Comparison of ENCODE assay signal across 19 cellular contexts in genomic region chr2:239598732-239599090, GRCh38.
DNase-seq lines count a peak whose midpoint lies in the region; ATAC-seq and TF ChIP-seq lines count a peak whose summit lies in the region.
"Had no signal": no experiment of that assay in that cellular context is flagged by ENCODE, and none has a peak within 500 bp of the region (broad histone marks: within the 10 kb centered on the region; RNA-seq: fewer than 3 reads in every experiment).

No MANE protein-coding gene starts in this region.

- peaks cover 17% of the 10 kb centered on the region for H3K4me1 Mint-ChIP-seq in activated T-cell treated with anti-CD3 and anti-CD28 coated beads, Interleukin-2, amount 50 U/mL, for 72 hours (ENCODE audit: low read depth)
- H3K4me1 Mint-ChIP-seq in glutamatergic neuron (ENCODE audit: low read depth, unreplicated experiment), result no peaks in the 10 kb centered on the region
- H3K4me1 Mint-ChIP-seq: B cell had no signal

- H3K27ac ChIP-seq in trophoblast cell (ENCODE audit: low read depth, low read length), result no peak overlapping the region
- H3K27ac ChIP-seq: GM23248 had no signal

- TF ChIP-seq CTCF in glutamatergic neuron (IDR thresholded peaks at IDR 0.05; ENCODE audit: partially characterized antibody, unreplicated experiment), result no peak

- no peak overlapping the region for H2AFZ ChIP-seq in trophoblast cell (ENCODE audit: insufficient read depth, low read length, poor library complexity)
- H2AFZ ChIP-seq: GM23248 had no signal

- H3K23ac ChIP-seq in trophoblast cell (ENCODE audit: low read length), result no peak overlapping the region

- WGBS in trophoblast cell (ENCODE audit: extremely low coverage, insufficient coverage, insufficient read length), result no CpG with 5 or more reads among the region's 5 CpGs

- H3K9me3 Mint-ChIP-seq in activated T-cell treated with anti-CD3 and anti-CD28 coated beads, Interleukin-2, amount 50 U/mL, for 72 hours, result no peaks in the 10 kb centered on the region
- peaks cover 5% of the 10 kb centered on the region for H3K9me3 Mint-ChIP-seq in glutamatergic neuron (ENCODE audit: unreplicated experiment)

- H3K27me3 Mint-ChIP-seq in activated T-cell treated with anti-CD3 and anti-CD28 coated beads, Interleukin-2, amount 50 U/mL, for 72 hours (ENCODE audit: low read depth), result no peaks in the 10 kb centered on the region
- H3K27me3 Mint-ChIP-seq in glutamatergic neuron (ENCODE audit: unreplicated experiment), result no peaks in the 10 kb centered on the region
- H3K27me3 Mint-ChIP-seq: B cell had no signal

- TF ChIP-seq POLR2A in GM18505 (IDR thresholded peaks at IDR 0.05; ENCODE audit: borderline replicate concordance, extremely low read depth, insufficient read depth, insufficient read length), result no peak

- no peak overlapping the region for H2AK5ac ChIP-seq in trophoblast cell (ENCODE audit: low read length)

- H3K27me3 ChIP-seq in trophoblast cell (ENCODE audit: insufficient read depth, low read length), result no peaks in the 10 kb centered on the region

- H3K4me3 Mint-ChIP-seq in activated T-cell treated with anti-CD3 and anti-CD28 coated beads, Interleukin-2, amount 50 U/mL, for 72 hours, result no peak overlapping the region
- H3K4me3 Mint-ChIP-seq in glutamatergic neuron (ENCODE audit: unreplicated experiment), result no peak overlapping the region
- H3K4me3 Mint-ChIP-seq: B cell had no signal

- no peak overlapping the region for H4K8ac ChIP-seq in trophoblast cell (ENCODE audit: low read depth, low read length)

- H3K36me3 ChIP-seq in trophoblast cell (ENCODE audit: control insufficient read depth in 1 of 2, insufficient read depth in 2 of 2, low read length in 2 of 2), result no peaks in the 10 kb centered on the region

- no peak overlapping the region for H3K4me3 ChIP-seq in trophoblast cell (ENCODE audit: low read depth, low read length)
- H3K4me3 ChIP-seq: GM23248 had no signal

- H3K9me3 ChIP-seq in trophoblast cell (ENCODE audit: insufficient read depth, low read depth, low read length), result peaks cover 6% of the 10 kb centered on the region

- peaks cover 0 to 3% of the 10 kb centered on the region in 2 experiments for H3K4me1 ChIP-seq in trophoblast cell (ENCODE audit: control insufficient read depth in 1 of 2, insufficient read depth in 2 of 2, low read length in 2 of 2)

- no peaks in the 10 kb centered on the region for H3K79me1 ChIP-seq in trophoblast cell (ENCODE audit: low read length)

- H3K4me2 ChIP-seq in trophoblast cell (ENCODE audit: low read length), result no peak overlapping the region

- H3K79me2 ChIP-seq in trophoblast cell (ENCODE audit: control insufficient read depth, insufficient read depth, low read length, poor library complexity), result no peaks in the 10 kb centered on the region

- H3K18ac ChIP-seq in trophoblast cell (ENCODE audit: low read length), result no peak overlapping the region

- no peak overlapping the region for H2BK12ac ChIP-seq in trophoblast cell (ENCODE audit: low read length)

- H3K27ac Mint-ChIP-seq in activated T-cell treated with anti-CD3 and anti-CD28 coated beads, Interleukin-2, amount 50 U/mL, for 72 hours, result no peak overlapping the region
- H3K27ac Mint-ChIP-seq in glutamatergic neuron (ENCODE audit: unreplicated experiment), result no peak overlapping the region
- H3K27ac Mint-ChIP-seq: B cell had no signal

- no peak overlapping the region for H4K91ac ChIP-seq in trophoblast cell (ENCODE audit: low read depth, low read length)

- H2BK5ac ChIP-seq in trophoblast cell (ENCODE audit: low read depth, low read length, poor library complexity), result no peak overlapping the region

- no peak overlapping the region for H2BK120ac ChIP-seq in trophoblast cell (ENCODE audit: insufficient read depth, low read length, poor library complexity)

- H3K14ac ChIP-seq in trophoblast cell (ENCODE audit: low read length), result no peak overlapping the region

- no peak for ATAC-seq in activated T-cell treated with anti-CD3 and anti-CD28 coated beads, Interleukin-2, amount 50 U/mL, for 72 hours (replicated peaks in 1 of 2)
- ATAC-seq in GM18505 (IDR thresholded peaks at IDR 0.05; ENCODE audit: unreplicated experiment), result no peak
- ATAC-seq: HCT116 had no signal

- DNase-seq in activated T-cell treated with anti-CD3 and anti-CD28 coated beads, Interleukin-2, amount 50 U/mL, for 1 hour, result peak; percentile 13
- DNase-seq in activated T-cell treated with anti-CD3 and anti-CD28 coated beads, Interleukin-2, amount 50 U/mL, for 72 hours, result no peak
- DNase-seq in glutamatergic neuron (peak; percentile 7), trophoblast cell (peak; percentile 48 to 70), NCI-H146 (lab: John Stamatoyannopoulos, UW) (no peak)
- DNase-seq in stimulated activated CD4-positive, alpha-beta T cell treated with anti-CD3 and anti-CD28 coated beads, Interleukin-4, amount 100 ng/mL, for 1 hour, result no peak
- DNase-seq: DMS79 treated with DMSO at 0.1 percent for 48 hours; GM23248; MM.1S; NCI-H1092; NCI-H1694; NCI-H2081 treated with DMSO at 0.1 percent for 48 hours; NCI-H446 treated with DMSO at 0.1 percent for 48 hours; NCI-H69; NK-92 treated with Interleukin-12 subunit alpha and Interleukin-12 subunit beta, amount 100 ng/mL, for 24 hours; Right ventricle myocardium superior had no signal

- no peak overlapping the region for H3K4ac ChIP-seq in trophoblast cell (ENCODE audit: low read depth, low read length)

- H3K36me3 Mint-ChIP-seq in activated T-cell treated with anti-CD3 and anti-CD28 coated beads, Interleukin-2, amount 50 U/mL, for 72 hours (ENCODE audit: insufficient read depth in 2 of 2), result no peaks in the 10 kb centered on the region
- H3K36me3 Mint-ChIP-seq in glutamatergic neuron (ENCODE audit: unreplicated experiment), result peaks cover 9% of the 10 kb centered on the region

- H4K12ac ChIP-seq in trophoblast cell (ENCODE audit: low read depth, low read length), result no peak overlapping the region

- H3K9ac ChIP-seq in trophoblast cell (ENCODE audit: low read length), result no peak overlapping the region
- H3K9ac ChIP-seq: GM23248 had no signal

Comparison
In these comparisons a context has a peak if more than half of its experiments do, and no peak if none do; other contexts are left out.
1. DNase-seq: peak in activated T-cell treated with anti-CD3 and anti-CD28 coated beads, Interleukin-2, amount 50 U/mL, for 1 hour (single experiment), glutamatergic neuron (single experiment) and trophoblast cell (2 of 2); none in activated T-cell treated with anti-CD3 and anti-CD28 coated beads, Interleukin-2, amount 50 U/mL, for 72 hours (0 of 2), NCI-H146 (single experiment) and stimulated activated CD4-positive, alpha-beta T cell treated with anti-CD3 and anti-CD28 coated beads, Interleukin-4, amount 100 ng/mL, for 1 hour (single experiment).